In the genomic region with DNA sequence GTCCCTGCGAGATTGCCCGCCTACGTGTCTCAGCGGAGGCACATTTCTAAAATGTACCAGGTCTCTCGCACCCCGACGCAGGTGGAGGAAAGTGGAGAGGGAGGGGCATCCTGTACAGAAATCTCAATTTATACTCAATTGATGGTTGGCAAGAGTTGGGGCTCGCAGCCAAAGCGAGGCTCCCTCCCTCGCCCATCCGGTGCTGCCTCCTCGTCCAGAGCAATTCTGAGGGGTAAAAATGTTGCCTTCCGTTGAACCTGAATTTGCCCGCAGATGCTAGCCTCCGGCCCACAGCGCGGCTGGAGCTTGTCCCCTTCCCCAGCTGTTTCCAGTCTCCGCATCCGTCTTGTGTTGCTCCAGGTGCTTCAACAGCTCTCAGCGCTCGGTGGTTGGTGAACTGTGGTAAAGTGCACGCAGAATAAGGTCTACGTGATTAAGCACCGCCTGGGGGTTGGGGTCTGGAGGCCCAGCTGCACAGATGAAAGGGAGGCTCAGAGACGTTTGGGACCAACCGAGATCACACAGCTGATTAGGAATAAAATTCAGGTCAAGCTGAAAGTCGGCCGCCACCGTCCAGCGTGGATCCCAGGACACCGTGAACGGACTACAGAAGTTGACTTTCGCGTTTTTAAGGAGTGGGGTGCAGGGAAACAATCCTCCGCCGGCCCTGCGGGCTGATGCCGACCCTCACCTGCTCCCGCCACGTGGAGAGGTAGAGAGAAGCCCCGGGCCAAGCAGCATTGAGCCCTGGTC, we compare ENCODE assay signal across 8 cellular contexts. TPM values are rescaled to one million over a fixed set of nuclear protein-coding genes. Genes with fewer than 3 reads are reported as not detected.
DNase-seq lines count a peak whose midpoint lies in the region; ATAC-seq, FAIRE-seq and TF ChIP-seq lines count a peak whose summit lies in the region.

No MANE protein-coding gene starts in this region.

- TF ChIP-seq RAD21 in GM12878 (IDR thresholded peaks at IDR 0.05; ENCODE audit: insufficient read depth, low read depth, low read length), result no peak

- in situ Hi-C loops in GM12878 (cut with MboI), result no loop called here

- TF ChIP-seq CTCF in AG04449 (IDR thresholded peaks at IDR 0.05; ENCODE audit: insufficient read depth, low read length, missing control alignments) (no peak), NB4 (IDR thresholded peaks at IDR 0.05; ENCODE audit: low read depth, low read length) (no peak), GM12878 (IDR thresholded peaks at IDR 0.05 in 2 of 3, conservative IDR thresholded peaks at IDR 0.05 in 1 of 3; ENCODE audit: control insufficient read depth in 2 of 3, extremely low read depth in 1 of 3, insufficient read depth in 1 of 3, low read depth in 3 of 3, low read length in 3 of 3) (no peak), left lung (IDR thresholded peaks at IDR 0.05) (no peak)

- H3K9me3 ChIP-seq in GM12878 (replicated peaks; ENCODE audit: control insufficient read depth, insufficient read depth, low read length) (no peaks in the 10 kb centered on the region), left lung (no peaks in the 10 kb centered on the region), thymus (ENCODE audit: control insufficient read depth) (no peaks in the 10 kb centered on the region)

- H3K4me1 ChIP-seq in GM12878 (ENCODE audit: control insufficient read depth, insufficient read depth, low read length) (peaks cover 23% of the 10 kb centered on the region), left lung (peaks cover 30 to 44% of the 10 kb centered on the region in 2 donors), thymus (ENCODE audit: control insufficient read depth, insufficient read depth, low read length) (peaks cover 34% of the 10 kb centered on the region)

- peaks cover 6% of the 10 kb centered on the region; the same call in 1 of the 2 replicates for H4K20me1 ChIP-seq in GM12878 (ENCODE audit: control insufficient read depth, insufficient read depth)

- peak overlapping the region; percentile 25 for H2AFZ ChIP-seq in GM12878 (ENCODE audit: control insufficient read depth, low read depth, low read length)

- SMC1A ChIA-PET in GM12878 (lab: Charles Lee; ENCODE audit: uncharacterized antibody, unreplicated experiment), result interaction anchor here (0.6 to 1.5 kb wide), 2 partner anchors 10 to 131 kb away, joined by 3 read pairs; no protein-coding TSS in a partner anchor

- FAIRE-seq in GM12878 (lab: Jason Lieb, UNC), result no peak

- H3K4me3 ChIP-seq in AG04449 (ENCODE audit: low read depth, low read length) (peak overlapping the region; percentile 58), NB4 (ENCODE audit: low read depth, low read length) (peak overlapping the region; percentile 51), GM12878 (peak overlapping the region; percentile 72), left lung (peak overlapping the region; percentile 15 to 93), thymus (ENCODE audit: low read length) (peak overlapping the region; percentile 84)

- DNase-seq in AG04449 (ENCODE audit: low read depth, low spot score) (no peak), NB4 (ENCODE audit: low read depth) (no peak), GM12878 (ENCODE audit: low read depth, low spot score) (no peak), left lung (peak in 1 of 2 donors; percentile 47), NK-92 (lab: John Stamatoyannopoulos, UW; ENCODE audit: unreplicated experiment) (no peak), foreskin melanocyte (no peak)

- peaks cover 39% of the 10 kb centered on the region for H3K79me2 ChIP-seq in GM12878 (ENCODE audit: control insufficient read depth, insufficient read depth, low read length)

- intact Hi-C loops in GM12878 (cut with micrococcal nuclease; ENCODE audit: unreplicated experiment) (no loop called here), left lung (cut with DNase I) (no loop called here)

- no peak for TF ChIP-seq POLR2A in NB4 (IDR thresholded peaks at IDR 0.05; ENCODE audit: extremely low read depth, insufficient read length)
- no peak for TF ChIP-seq POLR2A in GM12878 (IDR thresholded peaks at IDR 0.05; ENCODE audit: low read depth, low read length)

- CTCF ChIA-PET in AG04449 (lab: Yijun Ruan, JAX), result interaction anchor here (1.1 to 16.8 kb wide), 2 partner anchors 22 to 137 kb away, joined by 3 to 278 read pairs; no protein-coding TSS in a partner anchor
- CTCF ChIA-PET in GM12878 (lab: Yijun Ruan, JAX), result interaction anchor here (1.0 to 13.0 kb wide), 6 partner anchors 9 to 95 kb away, joined by 3 to 116 read pairs (median 4); no protein-coding TSS in a partner anchor

- H3K4me2 ChIP-seq in GM12878 (ENCODE audit: control insufficient read depth, insufficient read depth), result peak overlapping the region; percentile 35

- peak overlapping the region; percentile 1; the same call in 1 of the 2 replicates for H3K9ac ChIP-seq in GM12878 (ENCODE audit: control insufficient read depth, insufficient read depth, low read length)

- 18% methylated on average over 41 of the region's 41 CpGs for WGBS in GM12878 (ENCODE audit: insufficient coverage, insufficient replicate concordance, low lambda C conversion rate, missing lambda C conversion rate)
- WGBS in thymus, result 4% methylated on average over 41 of the region's 41 CpGs

- H3K27me3 ChIP-seq in GM12878 (replicated peaks in 1 of 2; ENCODE audit: control insufficient read depth in 2 of 2, insufficient read depth in 2 of 2, low read length in 1 of 2), result no peaks in the 10 kb centered on the region
- H3K27me3 ChIP-seq in left lung, result peaks cover 0 to 6% of the 10 kb centered on the region in 2 donors
- no peaks in the 10 kb centered on the region for H3K27me3 ChIP-seq in thymus (ENCODE audit: control insufficient read depth, insufficient read depth)

- RAD21 ChIA-PET in GM12878 (lab: Charles Lee; ENCODE audit: unreplicated experiment), result interaction anchor here (1.3 kb wide), 1 partner anchor 23 kb away, joined by 4 read pairs; no protein-coding TSS in a partner anchor

- POLR2A ChIA-PET in AG04449 (lab: Yijun Ruan, JAX) (interaction anchor here (0.6 to 1.8 kb wide), 5 partner anchors 11 to 66 kb away, joined by 3 to 6 read pairs (median 3); no protein-coding TSS in a partner anchor), GM12878 (lab: Charles Lee) (interaction anchor here (1.0 to 2.0 kb wide), 3 partner anchors 8 to 240 kb away, joined by 3 to 8 read pairs (median 4); partner anchors contain the start of genes FANCI and TICRR)

- no peak overlapping the region for H3K27ac ChIP-seq in GM12878 (ENCODE audit: control insufficient read depth, insufficient read depth)
- H3K27ac ChIP-seq in left lung, result peak overlapping the region in 1 of 2 donors; percentile 95
- peak overlapping the region; percentile 86 for H3K27ac ChIP-seq in thymus (ENCODE audit: low read depth)

- no peak for TF ChIP-seq EP300 in GM12878 (IDR thresholded peaks at IDR 0.05; ENCODE audit: borderline replicate concordance in 1 of 2, control insufficient read depth in 1 of 2, low read depth in 2 of 2, low read length in 2 of 2)

- peaks cover 0 to 16% of the 10 kb centered on the region in 2 experiments; a peak in 2 of 4 replicates for H3K36me3 ChIP-seq in GM12878 (ENCODE audit: control insufficient read depth in 2 of 2, insufficient read depth in 2 of 2, low read length in 1 of 2)
- peaks cover 0 to 30% of the 10 kb centered on the region in 2 donors for H3K36me3 ChIP-seq in left lung
- H3K36me3 ChIP-seq in thymus (ENCODE audit: control insufficient read depth, insufficient read depth), result peaks cover 24% of the 10 kb centered on the region

- no TSS peak for BruUV-seq in GM12878 (replicated peaks; lab: Mats Ljungman, UMichigan)

- ATAC-seq in GM19043 (IDR thresholded peaks at IDR 0.05; ENCODE audit: low read depth, unreplicated experiment) (peak; percentile 21), GM12878 (peak; percentile 39), left lung (peak; percentile 18)

TF ChIP-seq in GM12878, 131 proteins besides CTCF, POLR2A, EP300 and RAD21 (continues in another document):
- TF ChIP-seq NRF1 (conservative IDR thresholded peaks at IDR 0.05; ENCODE audit: low read depth, low read length) (no peak), ZNF384 (IDR thresholded peaks at IDR 0.05; ENCODE audit: borderline replicate concordance, low read depth, low read length) (0 out of 2 replicates have a peak, but pooled peaks have one; percentile 4), ZBED1 (IDR thresholded peaks at IDR 0.05; ENCODE audit: borderline replicate concordance) (peak; percentile 45; the same call in 1 of the 2 replicates), POLR2AphosphoS5 (IDR thresholded peaks at IDR 0.05; ENCODE audit: low read length) (no peak), ASH2L (IDR thresholded peaks at IDR 0.05; ENCODE audit: borderline replicate concordance, low read depth) (peak; percentile 49; the same call in 1 of the 2 replicates), STAT1 (conservative IDR thresholded peaks at IDR 0.05) (no peak), GABPA (IDR thresholded peaks at IDR 0.05; ENCODE audit: low read depth) (no peak)
- TF ChIP-seq, protein P1, sequence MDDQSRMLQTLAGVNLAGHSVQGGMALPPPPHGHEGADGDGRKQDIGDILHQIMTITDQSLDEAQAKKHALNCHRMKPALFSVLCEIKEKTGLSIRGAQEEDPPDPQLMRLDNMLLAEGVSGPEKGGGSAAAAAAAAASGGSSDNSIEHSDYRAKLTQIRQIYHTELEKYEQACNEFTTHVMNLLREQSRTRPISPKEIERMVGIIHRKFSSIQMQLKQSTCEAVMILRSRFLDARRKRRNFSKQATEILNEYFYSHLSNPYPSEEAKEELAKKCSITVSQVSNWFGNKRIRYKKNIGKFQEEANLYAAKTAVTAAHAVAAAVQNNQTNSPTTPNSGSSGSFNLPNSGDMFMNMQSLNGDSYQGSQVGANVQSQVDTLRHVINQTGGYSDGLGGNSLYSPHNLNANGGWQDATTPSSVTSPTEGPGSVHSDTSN (IDR thresholded peaks at IDR 0.05; ENCODE audit: insufficient replicate concordance, low read depth, low read length), result no peak

RNA-seq across cellular contexts. Expression of gene POLG, which starts 0.8 kb away (rescaled TPM):
- 122 and 151 TPM in 2 replicates for total RNA-seq in GM12878 (2013; cell fraction: nucleolus; rRNA removed)
- total RNA-seq in GM12878 (2014; rRNA removed), result 50.5 and 54.8 TPM in 2 replicates
- total RNA-seq in GM12878 (2014; rRNA removed; fragmentation: Illumina TruSeq; extraction: Trizol), result 26.3 and 27.3 TPM in 2 replicates
- 66.2 and 71.1 TPM in 2 replicates for total RNA-seq in GM12878 (2021)
- polyA plus RNA-seq in GM12878 (2011; ENCODE audit: low read depth), result 29.0 TPM
- polyA plus RNA-seq in GM12878 (2011; rRNA removed), result 21.1 and 23.8 TPM in 2 replicates
- polyA plus RNA-seq in GM12878 (2011; cell fraction: cytosol; rRNA removed), result 21.0 and 26.9 TPM in 2 replicates
- polyA plus RNA-seq in GM12878 (2011; cell fraction: nucleus; rRNA removed), result 186 and 256 TPM in 2 replicates
- 36.6 and 46.1 TPM in 2 replicates for polyA plus RNA-seq in GM12878 (2012)
- polyA plus RNA-seq in GM12878 (2014; fragmentation: Illumina TruSeq; extraction: Trizol), result 24.7 and 35.7 TPM in 2 replicates
- polyA plus RNA-seq in GM12878 (2014; fragmentation: Nextera tagmentation; extraction: Ambion mirVana), result 10 to 100 TPM; 14.8 to 21.6 TPM
- 41.8 and 46.4 TPM in 2 replicates for polyA plus RNA-seq in GM12878 (2014; rRNA removed)
- 10 to 100 TPM; 30.2 to 40.4 TPM for polyA plus RNA-seq in GM12878 (2016; fragmentation: Nextera tagmentation; extraction: Ambion mirVana)
- polyA minus RNA-seq in GM12878 (2011; rRNA and poly(A)+ RNA removed), result 23.7 and 44.0 TPM in 2 replicates
- 13.7 and 22.3 TPM in 2 replicates for polyA minus RNA-seq in GM12878 (2011; cell fraction: cytosol; rRNA and poly(A)+ RNA removed)
- 59.7 and 112 TPM in 2 replicates for polyA minus RNA-seq in GM12878 (2011; cell fraction: nucleus; rRNA and poly(A)+ RNA removed)
- 10 to 100 TPM; 53.3 to 71.5 TPM for total RNA-seq in left lung
- 80.5 TPM for polyA plus RNA-seq in thymus
